ENCODE assay signal across 21 cellular contexts in genomic region chr15:41150279-41150678, GRCh38. TPM values are rescaled to one million over a fixed set of nuclear protein-coding genes. Genes with fewer than 3 reads are reported as not detected.
A peak's percentile ranks its signal among the peaks of the same experiment; 100 is the strongest.
DNase-seq lines count a peak whose midpoint lies in the region; ATAC-seq and TF ChIP-seq lines count a peak whose summit lies in the region.
"Had no signal": no experiment of that assay in that cellular context is flagged by ENCODE, and none has a peak within 500 bp of the region (broad histone marks: within the 10 kb centered on the region; RNA-seq: fewer than 3 reads in every experiment).

No MANE protein-coding gene starts in this region.

- H3K4me3 ChIP-seq in fibroblast of the aortic adventitia (ENCODE audit: low read depth, low read length): no peak overlapping the region
- H3K4me3 ChIP-seq: BLaER1 treated with 17β-estradiol and CSF1 and Interleukin-3, amounts not matched to agents 10 nM and 100 nM; breast epithelium; heart right ventricle; SK-N-MC; spleen; tibial nerve had no signal

- ATAC-seq in SK-N-SH treated with all-trans-retinoic acid at 6 μM for 48 hours: peak; percentile 12; the same call in 2 of the 3 replicates
- no peak for ATAC-seq in GM19467 (IDR thresholded peaks at IDR 0.05; ENCODE audit: unreplicated experiment)
- ATAC-seq in GM19455 (IDR thresholded peaks at IDR 0.05; ENCODE audit: unreplicated experiment): no peak
- ATAC-seq: heart right ventricle had no signal

- TF ChIP-seq CTCF in fibroblast of the aortic adventitia (IDR thresholded peaks at IDR 0.05; ENCODE audit: insufficient read depth, low read length): no peak

- peak; percentile 5 for DNase-seq in activated effector memory CD4-positive, alpha-beta T cell treated with anti-CD3 and anti-CD28 coated beads, Interleukin-2, amount 50 U/mL, for 16 hours
- DNase-seq in activated effector memory CD4-positive, alpha-beta T cell treated with Interleukin-2 at 50 U/mL for 16 hours: no peak
- DNase-seq in fibroblast of the aortic adventitia (ENCODE audit: low read depth): peak; percentile 3
- DNase-seq in stimulated activated CD4-positive, alpha-beta T cell treated with anti-CD3 and anti-CD28 coated beads, Interleukin-4, amount 100 ng/mL, for 24 hours: no peak
- DNase-seq: activated B cell treated with CpG ODN at 0.5 μM for 24 hours; activated T-cell treated with anti-CD3 and anti-CD28 coated beads, Interleukin-2, amount 50 U/mL, for 1 hour; DND-41; effector CD4-positive, alpha-beta T cell; foreskin melanocyte; heart right ventricle; Kasumi-1; NCI-H1694; NCI-H510A; spleen had no signal

TF ChIP-seq in SK-N-SH treated with all-trans-retinoic acid at 6 μM for 48 hours, 23 proteins besides CTCF, POLR2A, EP300 and RAD21:
- TF ChIP-seq ZC3H10 (CRISPR knock-in tag; IDR thresholded peaks at IDR 0.05) (no peak), ISL1 (CRISPR knock-in tag; IDR thresholded peaks at IDR 0.05) (no peak), OSR1 (CRISPR knock-in tag; IDR thresholded peaks at IDR 0.05) (no peak), RARB (CRISPR knock-in tag; IDR thresholded peaks at IDR 0.05) (no peak), ZNF565 (CRISPR knock-in tag; conservative IDR thresholded peaks at IDR 0.05; ENCODE audit: low read depth) (no peak), GLIS3 (CRISPR knock-in tag; IDR thresholded peaks at IDR 0.05) (no peak), CSRNP3 (CRISPR knock-in tag; IDR thresholded peaks at IDR 0.05) (no peak), ZFP30 (CRISPR knock-in tag; IDR thresholded peaks at IDR 0.05) (no peak), CREB5 (CRISPR knock-in tag; IDR thresholded peaks at IDR 0.05; ENCODE audit: low read depth) (no peak), TOX (CRISPR knock-in tag; IDR thresholded peaks at IDR 0.05; ENCODE audit: borderline replicate concordance) (no peak), PPARA (CRISPR knock-in tag; IDR thresholded peaks at IDR 0.05; ENCODE audit: borderline replicate concordance) (no peak), ZNF8 (CRISPR knock-in tag; IDR thresholded peaks at IDR 0.05) (no peak), POU6F1 (CRISPR knock-in tag; IDR thresholded peaks at IDR 0.05; ENCODE audit: borderline replicate concordance, low read depth) (no peak), BACH2 (CRISPR knock-in tag; IDR thresholded peaks at IDR 0.05; ENCODE audit: borderline replicate concordance) (no peak), TSHZ2 (CRISPR knock-in tag; IDR thresholded peaks at IDR 0.05) (no peak)

RNA-seq across cellular contexts. Expression of gene INO80, which starts 34.2 kb away (rescaled TPM):
- total RNA-seq in fibroblast of the aortic adventitia (ENCODE audit: low replicate concordance): 20.0 and 24.9 TPM in 2 replicates

Comparison
In these comparisons a context has a peak if more than half of its experiments do, and no peak if none do; other contexts are left out.
1. DNase-seq: peak in activated effector memory CD4-positive, alpha-beta T cell treated with anti-CD3 and anti-CD28 coated beads, Interleukin-2, amount 50 U/mL, for 16 hours (single experiment) and fibroblast of the aortic adventitia (single experiment); none in activated effector memory CD4-positive, alpha-beta T cell treated with Interleukin-2 at 50 U/mL for 16 hours (single experiment) and stimulated activated CD4-positive, alpha-beta T cell treated with anti-CD3 and anti-CD28 coated beads, Interleukin-4, amount 100 ng/mL, for 24 hours (single experiment).